In the genomic region with DNA sequence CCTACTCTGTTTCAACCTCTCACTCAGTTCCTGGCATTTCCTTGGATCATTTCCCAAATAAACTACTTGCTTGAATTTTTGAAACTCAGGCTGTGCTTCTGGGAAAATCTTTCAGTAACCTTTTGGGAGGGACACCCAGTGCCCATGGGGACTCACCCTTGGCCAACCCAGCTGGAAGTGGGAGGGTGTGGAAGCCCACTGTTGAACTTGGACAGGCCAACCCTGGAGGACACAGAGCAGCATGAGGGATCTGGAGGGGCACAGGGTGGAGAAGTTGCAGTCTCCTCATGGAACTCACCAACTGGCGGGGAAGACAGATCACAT, we compare ENCODE assay signal across 22 cellular contexts. TPM values are rescaled to one million over a fixed set of nuclear protein-coding genes. Genes with fewer than 3 reads are reported as not detected.
"Had no signal": no experiment of that assay in that cellular context is flagged by ENCODE, and none has a peak within 500 bp of the region (broad histone marks: within the 10 kb centered on the region; RNA-seq: fewer than 3 reads in every experiment).

No MANE protein-coding gene starts in this region.

- H3K4me2 ChIP-seq: smooth muscle cell had no signal

- H3K36me3 ChIP-seq: esophagus squamous epithelium, neutrophil, pancreas, tibial nerve had no signal

- ATAC-seq: activated CD8-positive, alpha-beta memory T cell treated with anti-CD3 and anti-CD28 coated beads, Interleukin-2, amount 10 ng/mL, durations not matched to agents 7 days and 5 days; activated CD8-positive, alpha-beta T cell treated with anti-CD3 and anti-CD28 coated beads, Interleukin-2, amount 10 ng/mL, durations not matched to agents 7 days and 5 days; activated naive CD8-positive, alpha-beta T cell treated with anti-CD3 and anti-CD28 coated beads, Interleukin-2, amount 50 U/mL, for 24 hours; left colon; pancreas; psoas muscle; stimulated activated memory B cell treated with anti-CD40 and anti-IgM and Interleukin-4, amounts not matched to agents 10 μg/mL and 1 μg/mL and 100 μg/mL, for 72 hours; stimulated activated naive CD8-positive, alpha-beta T cell treated with anti-CD3 and anti-CD28 coated beads, Interleukin-15, amount 100 ng/mL, for 72 hours had no signal

- H3K9me3 ChIP-seq: esophagus squamous epithelium, neutrophil, pancreas, psoas muscle, tibial nerve had no signal

- H3K4me3 ChIP-seq: esophagus squamous epithelium, pancreas, psoas muscle, smooth muscle cell, tibial nerve had no signal

- DNase-seq: activated B cell treated with CpG ODN at 0.5 μM for 24 hours; activated CD4-positive, alpha-beta T cell treated with anti-CD3 and anti-CD28 coated beads, Interleukin-2, amount 50 U/mL, for 1 hour; activated CD8-positive, alpha-beta memory T cell treated with anti-CD3 and anti-CD28 coated beads, Interleukin-2, amount 10 ng/mL, durations not matched to agents 7 days and 5 days; activated CD8-positive, alpha-beta T cell treated with anti-CD3 and anti-CD28 coated beads, Interleukin-2, amount 10 ng/mL, durations not matched to agents 7 days and 5 days; activated naive CD8-positive, alpha-beta T cell treated with anti-CD3 and anti-CD28 coated beads, Interleukin-2, amount 50 U/mL, for 24 hours; activated T-cell treated with anti-CD3 and anti-CD28 coated beads, Interleukin-2, amount 50 U/mL, for 48 hours; dermis blood vessel endothelial cell; effector CD4-positive, alpha-beta T cell; esophagus squamous epithelium; left colon; pancreas; stimulated activated CD4-positive, alpha-beta T cell treated with anti-CD3 and anti-CD28 coated beads, Interleukin-1b, Interleukin-23, amount 100 ng/mL, for 48 hours; stimulated activated CD4-positive, alpha-beta T cell treated with anti-CD3 and anti-CD28 coated beads, Interleukin-4, amount 100 ng/mL, for 4 hours; stimulated activated CD8-positive, alpha-beta memory T cell treated with anti-CD3 and anti-CD28 coated beads, Interleukin-4, amount 100 ng/mL, for 48 hours; stimulated activated naive CD8-positive, alpha-beta T cell treated with anti-CD3 and anti-CD28 coated beads, Interleukin-15, amount 100 ng/mL, for 72 hours; T-helper 1 cell had no signal

- H3K27me3 ChIP-seq: pancreas had no signal

- H3K27ac ChIP-seq: epithelial cell of prostate, esophagus squamous epithelium, neutrophil, pancreas, psoas muscle had no signal

RNA-seq across cellular contexts. Expression of a gene that starts 11.2 kb away (rescaled TPM):
- total RNA-seq: activated B cell treated with CpG ODN at 0.5 μM for 24 hours, smooth muscle cell had no signal
- polyA plus RNA-seq: smooth muscle cell had no signal
